In genomic region chr19:10546817-10547216, GRCh38 we compare ENCODE assay signal across 14 cellular contexts. TPM values are rescaled to one million over a fixed set of nuclear protein-coding genes. Genes with fewer than 3 reads are reported as not detected.
"Had no signal": no experiment of that assay in that cellular context is flagged by ENCODE, and none has a peak within 500 bp of the region (broad histone marks: within the 10 kb centered on the region; RNA-seq: fewer than 3 reads in every experiment).

No MANE protein-coding gene starts in this region.

- H3K27ac ChIP-seq: colonic mucosa, neutrophil had no signal

- H3K27me3 ChIP-seq: colonic mucosa, neutrophil had no signal

- H3K9me3 ChIP-seq: colonic mucosa, neutrophil had no signal

- ATAC-seq: T-helper 17 cell had no signal

- FAIRE-seq: astrocyte, TTC549 had no signal

- DNase-seq: activated B cell treated with CpG ODN at 0.5 μM for 24 hours; activated CD4-positive, alpha-beta T cell treated with anti-CD3 and anti-CD28 coated beads, Interleukin-2, amount 10 ng/mL, durations not matched to agents 24 days and 14 days; activated naive CD4-positive, alpha-beta T cell treated with anti-CD3 and anti-CD28 coated beads for 36 hours; colonic mucosa; foreskin melanocyte; head of caudate nucleus; naive B cell; posterior cingulate gyrus; T-helper 17 cell had no signal

- H3K4me3 ChIP-seq: colonic mucosa, skin epidermis had no signal

RNA-seq across cellular contexts. Expression of gene S1PR5, which starts 29.6 kb away (rescaled TPM):
- total RNA-seq: activated B cell treated with CpG ODN at 0.5 μM for 24 hours; activated CD4-positive, alpha-beta T cell treated with anti-CD3 and anti-CD28 coated beads, Interleukin-2, amount 10 ng/mL, durations not matched to agents 24 days and 14 days; activated naive CD4-positive, alpha-beta T cell treated with anti-CD3 and anti-CD28 coated beads for 36 hours; colonic mucosa had no signal

RNA-seq across cellular contexts. Expression of gene AP1M2, which starts 40.3 kb away (rescaled TPM):
- total RNA-seq: activated B cell treated with CpG ODN at 0.5 μM for 24 hours; activated CD4-positive, alpha-beta T cell treated with anti-CD3 and anti-CD28 coated beads, Interleukin-2, amount 10 ng/mL, durations not matched to agents 24 days and 14 days; activated naive CD4-positive, alpha-beta T cell treated with anti-CD3 and anti-CD28 coated beads for 36 hours; lung microvascular endothelial cell had no signal
